ENCODE assay signal across 12 cellular contexts in the genomic region with DNA sequence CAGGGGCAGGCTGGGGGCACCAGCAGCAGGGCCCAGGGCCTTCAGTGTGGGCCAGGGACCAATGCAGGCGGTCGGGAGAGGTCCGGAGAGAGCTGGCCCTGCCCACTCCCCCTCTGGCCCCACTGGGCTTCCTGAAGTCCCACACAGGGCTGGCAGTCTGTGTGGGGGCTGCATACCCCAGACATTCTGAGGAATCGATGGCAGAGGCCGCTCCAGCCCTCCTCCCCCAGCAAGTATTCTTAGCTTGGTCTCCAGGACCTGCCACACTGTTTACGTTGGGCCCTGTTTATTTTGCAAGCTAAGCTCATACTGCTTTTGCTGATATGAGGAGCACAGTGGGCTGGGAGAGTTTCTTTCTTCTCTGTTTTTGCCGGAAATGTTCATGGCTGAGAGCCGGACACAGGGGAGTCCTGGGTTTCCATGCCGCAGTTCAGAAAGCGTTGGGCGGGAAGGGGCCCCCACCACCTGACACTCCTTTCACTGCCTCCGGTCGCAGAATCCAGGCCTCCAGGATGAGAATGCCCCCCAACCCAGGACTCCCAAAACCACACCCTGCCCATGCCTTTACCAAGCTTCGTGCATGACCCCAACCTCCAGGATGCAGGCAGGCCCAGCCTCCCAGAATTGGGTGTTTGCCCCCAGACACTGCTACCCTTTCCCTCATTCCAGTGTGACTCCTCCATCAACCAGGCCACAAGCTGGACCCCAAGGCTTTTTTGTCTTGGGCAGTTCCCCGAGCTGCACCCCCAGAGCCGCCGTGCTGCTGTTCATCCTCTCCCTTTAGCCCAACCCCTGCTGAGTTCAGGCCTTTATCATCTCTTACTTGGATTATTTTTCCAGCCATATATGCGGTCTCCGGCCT.
DNase-seq lines count a peak whose midpoint lies in the region; ATAC-seq and TF ChIP-seq lines count a peak whose summit lies in the region.
"Had no signal": no experiment of that assay in that cellular context is flagged by ENCODE, and none has a peak within 500 bp of the region (broad histone marks: within the 10 kb centered on the region; RNA-seq: fewer than 3 reads in every experiment).

No MANE protein-coding gene starts in this region.

- peaks cover 0 to 3% (median 0%) of the 10 kb centered on the region in 7 donors for H3K9me3 Mint-ChIP-seq in CD14-positive monocyte
- H3K9me3 Mint-ChIP-seq in activated CD8-positive, alpha-beta memory T cell treated with anti-CD3 and anti-CD28 coated beads, Interleukin-2, amount 10 ng/mL, durations not matched to agents 7 days and 5 days (ENCODE audit: low read depth) = no peaks in the 10 kb centered on the region
- H3K9me3 Mint-ChIP-seq: activated naive CD4-positive, alpha-beta T cell treated with anti-CD3 and anti-CD28 coated beads, Interleukin-2, amount 50 U/mL, for 72 hours had no signal

- no peaks in the 10 kb centered on the region for H3K36me3 ChIP-seq in ovary

- WGBS in ovary, 3 donors = 40 to 61% (median 42%) methylated on average over 19 of the region's 19 CpGs

- no peak for TF ChIP-seq EP300 in ovary (IDR thresholded peaks at IDR 0.05)

- peaks cover 44% of the 10 kb centered on the region for H3K4me1 ChIP-seq in ovary (ENCODE audit: insufficient read depth)

- intact Hi-C loops in CD14-positive monocyte (cut with micrococcal nuclease) = no loop called here
- intact Hi-C loops in left cardiac atrium (cut with DNase I) = loop anchor here in 1 of 2 donors (10.0 kb wide), 1 partner anchor 103 kb away; a partner anchor contains a TSS
- intact Hi-C loops in ovary (cut with DNase I) = no loop called here

- H3K27me3 Mint-ChIP-seq in CD14-positive monocyte (ENCODE audit: low read depth in 3 of 3) = peaks cover 3 to 20% (median 3%) of the 10 kb centered on the region in 3 donors
- peaks cover 25% of the 10 kb centered on the region for H3K27me3 Mint-ChIP-seq in activated CD8-positive, alpha-beta memory T cell treated with anti-CD3 and anti-CD28 coated beads, Interleukin-2, amount 10 ng/mL, durations not matched to agents 7 days and 5 days
- H3K27me3 Mint-ChIP-seq: CD4-positive, CD25-positive, alpha-beta regulatory T cell had no signal

- peak overlapping the region; percentile 47 to 84 for H3K27ac ChIP-seq in ovary
- H3K27ac ChIP-seq: skin epidermis had no signal

- no peak overlapping the region for H3K4me3 ChIP-seq in ovary
- H3K4me3 ChIP-seq: skin epidermis had no signal

- H3K27me3 ChIP-seq in ovary = no peaks in the 10 kb centered on the region

- H3K4me3 Mint-ChIP-seq in CD14-positive monocyte = no peak overlapping the region
- H3K4me3 Mint-ChIP-seq in activated CD8-positive, alpha-beta memory T cell treated with anti-CD3 and anti-CD28 coated beads, Interleukin-2, amount 10 ng/mL, durations not matched to agents 7 days and 5 days = no peak overlapping the region
- H3K4me3 Mint-ChIP-seq: CD4-positive, CD25-positive, alpha-beta regulatory T cell had no signal

- DNase-seq in CD14-positive monocyte (ENCODE audit: low spot score) (peak; percentile 31), left cardiac atrium (peak; percentile 33), ovary (peak; percentile 20 to 57 (median 43)), SHP77 treated with DMSO at 0.1 percent for 48 hours (lab: John Stamatoyannopoulos, UW) (no peak), pons (ENCODE audit: low spot score) (no peak), DMS53 (lab: John Stamatoyannopoulos, UW) (no peak)
- DNase-seq in activated CD8-positive, alpha-beta memory T cell treated with anti-CD3 and anti-CD28 coated beads, Interleukin-2, amount 10 ng/mL, durations not matched to agents 7 days and 5 days = peak; percentile 26
- DNase-seq: CD4-positive, CD25-positive, alpha-beta regulatory T cell; NCI-H1436 had no signal

- H3K36me3 Mint-ChIP-seq in CD14-positive monocyte = peaks cover 37 to 45% of the 10 kb centered on the region in 2 donors
- no peaks in the 10 kb centered on the region for H3K36me3 Mint-ChIP-seq in activated CD8-positive, alpha-beta memory T cell treated with anti-CD3 and anti-CD28 coated beads, Interleukin-2, amount 10 ng/mL, durations not matched to agents 7 days and 5 days
- H3K36me3 Mint-ChIP-seq: activated naive CD4-positive, alpha-beta T cell treated with anti-CD3 and anti-CD28 coated beads, Interleukin-2, amount 50 U/mL, for 72 hours had no signal

- peaks cover 54% of the 10 kb centered on the region for H3K4me1 Mint-ChIP-seq in CD14-positive monocyte
- no peaks in the 10 kb centered on the region for H3K4me1 Mint-ChIP-seq in activated CD8-positive, alpha-beta memory T cell treated with anti-CD3 and anti-CD28 coated beads, Interleukin-2, amount 10 ng/mL, durations not matched to agents 7 days and 5 days

- TF ChIP-seq CTCF in CD14-positive monocyte (IDR thresholded peaks at IDR 0.05) (no peak), ovary (IDR thresholded peaks at IDR 0.05) (no peak)

- no peak overlapping the region for H3K27ac Mint-ChIP-seq in CD14-positive monocyte
- no peak overlapping the region for H3K27ac Mint-ChIP-seq in activated CD8-positive, alpha-beta memory T cell treated with anti-CD3 and anti-CD28 coated beads, Interleukin-2, amount 10 ng/mL, durations not matched to agents 7 days and 5 days
- H3K27ac Mint-ChIP-seq: activated naive CD4-positive, alpha-beta T cell treated with anti-CD3 and anti-CD28 coated beads, Interleukin-2, amount 50 U/mL, for 72 hours had no signal

- H3K9me3 ChIP-seq in ovary = no peaks in the 10 kb centered on the region

- CTCF ChIA-PET in activated CD8-positive, alpha-beta memory T cell treated with anti-CD3 and anti-CD28 coated beads, Interleukin-2, amount 10 ng/mL, durations not matched to agents 7 days and 5 days (lab: Charles Lee) = no interaction called here

- no peak for ATAC-seq in activated CD8-positive, alpha-beta memory T cell treated with anti-CD3 and anti-CD28 coated beads, Interleukin-2, amount 10 ng/mL, durations not matched to agents 7 days and 5 days
- ATAC-seq in left cardiac atrium = no peak
- ATAC-seq in HG03025 (IDR thresholded peaks at IDR 0.05; ENCODE audit: low FRiP score, unreplicated experiment) = no peak
- ATAC-seq: activated naive CD4-positive, alpha-beta T cell treated with anti-CD3 and anti-CD28 coated beads, Interleukin-2, amount 50 U/mL, for 72 hours had no signal

- no peak for TF ChIP-seq POLR2A in ovary (IDR thresholded peaks at IDR 0.05)

Comparison
In these comparisons a context has a peak if more than half of its experiments do, and no peak if none do; other contexts are left out.
1. DNase-seq: peak in CD14-positive monocyte (single experiment), activated CD8-positive, alpha-beta memory T cell treated with anti-CD3 and anti-CD28 coated beads, Interleukin-2, amount 10 ng/mL, durations not matched to agents 7 days and 5 days (single experiment), left cardiac atrium (single experiment) and ovary (5 of 5); none in SHP77 treated with DMSO at 0.1 percent for 48 hours (single experiment), pons (single experiment) and DMS53 (single experiment).